In genomic region chr14:34018564-34019244, GRCh38 we compare ENCODE assay signal across 8 cellular contexts.
DNase-seq lines count a peak whose midpoint lies in the region; ATAC-seq and TF ChIP-seq lines count a peak whose summit lies in the region.

No MANE protein-coding gene starts in this region.

- H3K9me3 ChIP-seq in mucosa of descending colon (no peaks in the 10 kb centered on the region), MM.1S (replicated peaks; ENCODE audit: insufficient read depth, low read length) (no peaks in the 10 kb centered on the region)

- peak overlapping the region; percentile 93 for H3K4me3 Mint-ChIP-seq in activated T-helper 17 cell treated with anti-CD3 and anti-CD28 coated beads, Interleukin-2, amount 50 U/mL, for 72 hours
- no peak overlapping the region for H3K4me3 Mint-ChIP-seq in Calu3 (ENCODE audit: low read depth, unreplicated experiment)

- H3K27me3 ChIP-seq in MM.1S (replicated peaks; ENCODE audit: insufficient read depth, low read length): no peaks in the 10 kb centered on the region

- H3K4me1 Mint-ChIP-seq in activated T-helper 17 cell treated with anti-CD3 and anti-CD28 coated beads, Interleukin-2, amount 50 U/mL, for 72 hours: peaks cover 15% of the 10 kb centered on the region
- H3K4me1 Mint-ChIP-seq in Calu3 (ENCODE audit: low read depth, unreplicated experiment): no peaks in the 10 kb centered on the region

- H3K4me1 ChIP-seq in mucosa of descending colon (ENCODE audit: low read depth) (peaks cover 3% of the 10 kb centered on the region), MM.1S (ENCODE audit: low read length) (no peaks in the 10 kb centered on the region)

- intact Hi-C loops in mucosa of descending colon (cut with DNase I, micrococcal nuclease) (no loop called here), Calu3 (cut with micrococcal nuclease; ENCODE audit: unreplicated experiment) (no loop called here)

- H3K36me3 ChIP-seq in mucosa of descending colon (ENCODE audit: low read depth) (no peaks in the 10 kb centered on the region), MM.1S (replicated peaks; ENCODE audit: insufficient read depth, low read length) (no peaks in the 10 kb centered on the region)

- peak overlapping the region; percentile 95 for H3K27ac Mint-ChIP-seq in activated T-helper 17 cell treated with anti-CD3 and anti-CD28 coated beads, Interleukin-2, amount 50 U/mL, for 72 hours
- H3K27ac Mint-ChIP-seq in Calu3 (ENCODE audit: unreplicated experiment): no peak overlapping the region

- no peak overlapping the region for H2AFZ ChIP-seq in MM.1S (ENCODE audit: low read length)

- no TSS peak for BruUV-seq in Calu3 (replicated peaks; lab: Mats Ljungman, UMichigan)

- H3K9me2 ChIP-seq in MM.1S (replicated peaks; ENCODE audit: insufficient read depth, low read length): no peaks in the 10 kb centered on the region

- no peaks in the 10 kb centered on the region for H3K9me3 Mint-ChIP-seq in activated T-helper 17 cell treated with anti-CD3 and anti-CD28 coated beads, Interleukin-2, amount 50 U/mL, for 72 hours
- no peaks in the 10 kb centered on the region for H3K9me3 Mint-ChIP-seq in Calu3 (ENCODE audit: low read depth, unreplicated experiment)

- H4K20me1 ChIP-seq in MM.1S (ENCODE audit: insufficient read depth, low read length): no peaks in the 10 kb centered on the region

- no peaks in the 10 kb centered on the region for H3K27me3 Mint-ChIP-seq in activated T-helper 17 cell treated with anti-CD3 and anti-CD28 coated beads, Interleukin-2, amount 50 U/mL, for 72 hours
- H3K27me3 Mint-ChIP-seq in Calu3 (ENCODE audit: unreplicated experiment): no peaks in the 10 kb centered on the region

- peaks cover 6% of the 10 kb centered on the region for H3K36me3 Mint-ChIP-seq in activated T-helper 17 cell treated with anti-CD3 and anti-CD28 coated beads, Interleukin-2, amount 50 U/mL, for 72 hours (ENCODE audit: low read depth)
- H3K36me3 Mint-ChIP-seq in Calu3 (ENCODE audit: insufficient read depth, unreplicated experiment): no peaks in the 10 kb centered on the region

- H3K9ac ChIP-seq in MM.1S (ENCODE audit: low read length): no peak overlapping the region

- CTCF ChIA-PET in Calu3 (lab: Charles Lee): no interaction called here

- H3K4me2 ChIP-seq in MM.1S (ENCODE audit: low read depth, low read length): no peak overlapping the region

- no peak overlapping the region for H3K4me3 ChIP-seq in mucosa of descending colon
- H3K4me3 ChIP-seq in MM.1S (ENCODE audit: low read length): no peak overlapping the region

- no peak for DNase-seq in mucosa of descending colon
- no peak for DNase-seq in AG08395 (ENCODE audit: low spot score)
- DNase-seq in NCI-H748 (lab: John Stamatoyannopoulos, UW; ENCODE audit: unreplicated experiment): no peak
- no peak for DNase-seq in MM.1S
- no peak for DNase-seq in Calu3

- peak; percentile 60 for ATAC-seq in GM18508 (IDR thresholded peaks at IDR 0.05; ENCODE audit: insufficient read depth, unreplicated experiment)
- peak; percentile 64 for ATAC-seq in HG02981 (IDR thresholded peaks at IDR 0.05; ENCODE audit: unreplicated experiment)
- ATAC-seq in activated T-helper 17 cell treated with anti-CD3 and anti-CD28 coated beads, Interleukin-2, amount 50 U/mL, for 72 hours (replicated peaks): peak; percentile 75
- peak; percentile 27 for ATAC-seq in mucosa of descending colon

- no peaks in the 10 kb centered on the region for H3K79me2 ChIP-seq in MM.1S (ENCODE audit: low read length)

- TF ChIP-seq CTCF in mucosa of descending colon (IDR thresholded peaks at IDR 0.05) (no peak), MM.1S (IDR thresholded peaks at IDR 0.05; ENCODE audit: low read length) (no peak), Calu3 (IDR thresholded peaks at IDR 0.05; ENCODE audit: unreplicated experiment) (no peak)

- no peak overlapping the region for H3K27ac ChIP-seq in MM.1S (ENCODE audit: low read length)

- no peaks in the 10 kb centered on the region for H3F3A ChIP-seq in MM.1S (ENCODE audit: insufficient read depth, low read length)
